18 cellular contexts compared by ENCODE assay signal in the genomic region with DNA sequence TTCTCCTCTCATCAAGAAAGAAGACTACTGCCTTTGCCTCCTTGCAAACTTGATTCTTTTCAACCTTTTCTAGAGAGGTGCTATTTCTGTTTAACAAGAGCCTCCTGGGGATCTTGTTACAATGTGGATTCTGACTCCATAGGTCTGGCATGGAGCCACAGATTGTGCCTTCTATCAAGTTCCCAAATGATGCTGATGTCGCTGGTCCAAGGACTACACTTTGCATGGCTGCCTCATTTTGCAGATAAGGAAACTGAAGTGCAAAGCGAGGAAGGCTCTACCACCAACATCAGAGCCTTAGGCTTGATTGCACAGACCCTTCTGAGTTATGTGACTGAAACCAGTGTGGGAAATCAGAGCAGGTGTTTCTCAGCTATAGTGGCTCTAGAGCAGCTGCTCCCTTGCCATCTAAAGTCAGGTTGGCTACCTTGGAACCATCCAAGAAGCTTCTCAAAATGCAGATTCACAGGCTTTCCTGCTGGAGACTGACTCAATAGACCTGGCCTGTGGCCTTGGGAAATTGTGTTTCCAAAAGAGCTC.
A peak's percentile ranks its signal among the peaks of the same experiment; 100 is the strongest.
DNase-seq lines count a peak whose midpoint lies in the region; ATAC-seq and TF ChIP-seq lines count a peak whose summit lies in the region.
"Had no signal": no experiment of that assay in that cellular context is flagged by ENCODE, and none has a peak within 500 bp of the region (broad histone marks: within the 10 kb centered on the region; RNA-seq: fewer than 3 reads in every experiment).

No MANE protein-coding gene starts in this region.

- H3K36me3 ChIP-seq in gastrocnemius medialis (no peaks in the 10 kb centered on the region), Caco-2 (ENCODE audit: control insufficient read depth, insufficient read depth, low read length) (0 out of 2 replicates have a peak, but pooled peaks cover 2% of the 10 kb centered on the region)
- H3K36me3 ChIP-seq: brain microvascular endothelial cell, heart left ventricle had no signal

- no peak overlapping the region for H3K27ac Mint-ChIP-seq in Caco-2 (ENCODE audit: unreplicated experiment)
- H3K27ac Mint-ChIP-seq: activated naive CD4-positive, alpha-beta T cell treated with anti-CD3 and anti-CD28 coated beads, Interleukin-2, amount 50 U/mL, for 72 hours; memory B cell had no signal

- no peak overlapping the region for H3K27ac ChIP-seq in gastrocnemius medialis
- H3K27ac ChIP-seq: brain microvascular endothelial cell, heart left ventricle had no signal

- TF ChIP-seq CTCF in gastrocnemius medialis (IDR thresholded peaks at IDR 0.05 in 4 of 5, conservative IDR thresholded peaks at IDR 0.05 in 1 of 5), result no peak
- TF ChIP-seq CTCF in Caco-2 (IDR thresholded peaks at IDR 0.05; ENCODE audit: insufficient read depth in 1 of 2, low read depth in 1 of 2, low read length in 1 of 2, severe bottlenecking in 1 of 2, unreplicated experiment in 1 of 2), result no peak

- in situ Hi-C loops in gastrocnemius medialis (cut with MboI; ENCODE audit: low sequenced_read_pairs in 4 of 4), result no loop called here

- BruUV-seq in Caco-2 (replicated peaks; lab: Mats Ljungman, UMichigan), result no TSS peak

- intact Hi-C loops in gastrocnemius medialis (cut with DNase I; ENCODE audit: low total_unique reads), result no loop called here
- intact Hi-C loops in Caco-2 (cut with micrococcal nuclease; ENCODE audit: unreplicated experiment), result no loop called here

- H3K27me3 ChIP-seq in gastrocnemius medialis (no peaks in the 10 kb centered on the region), Caco-2 (replicated peaks; ENCODE audit: control insufficient read depth, insufficient read depth, low read length) (no peaks in the 10 kb centered on the region)
- H3K27me3 ChIP-seq: brain microvascular endothelial cell had no signal

- H3K27me3 Mint-ChIP-seq in Caco-2 (ENCODE audit: insufficient read depth, unreplicated experiment), result no peaks in the 10 kb centered on the region

- peaks cover 15% of the 10 kb centered on the region for H3K36me3 Mint-ChIP-seq in Caco-2 (ENCODE audit: insufficient read depth, unreplicated experiment)
- H3K36me3 Mint-ChIP-seq: activated naive CD4-positive, alpha-beta T cell treated with anti-CD3 and anti-CD28 coated beads, Interleukin-2, amount 50 U/mL, for 72 hours; memory B cell had no signal

- no peaks in the 10 kb centered on the region for H3K9me3 ChIP-seq in gastrocnemius medialis
- H3K9me3 ChIP-seq in Caco-2, result no peaks in the 10 kb centered on the region
- H3K9me3 ChIP-seq: heart left ventricle had no signal

- no peak overlapping the region for H3K4me3 ChIP-seq in gastrocnemius medialis
- no peak overlapping the region for H3K4me3 ChIP-seq in Caco-2 (ENCODE audit: low read depth, low read length)
- H3K4me3 ChIP-seq: heart left ventricle had no signal

- peak; percentile 33 for DNase-seq in COR-L47 (lab: John Stamatoyannopoulos, UW)
- DNase-seq in NCI-H2196 treated with DMSO at 0.1 percent for 48 hours (lab: John Stamatoyannopoulos, UW; ENCODE audit: unreplicated experiment), result peak; percentile 38
- DNase-seq in stimulated activated CD4-positive, alpha-beta T cell treated with anti-CD3 and anti-CD28 coated beads, Interleukin-4, amount 100 ng/mL, for 4 hours, result no peak
- DNase-seq in gastrocnemius medialis, result no peak
- DNase-seq in Caco-2, result no peak
- DNase-seq: activated CD4-positive, alpha-beta T cell treated with anti-CD3 and anti-CD28 coated beads, Interleukin-2, amount 50 U/mL, for 1 hour; brain microvascular endothelial cell; Calu3; HCEC 1CT; heart left ventricle; Karpas-422; NCI-H187 had no signal

- H3K4me1 ChIP-seq in gastrocnemius medialis (no peaks in the 10 kb centered on the region), Caco-2 (peaks cover 21% of the 10 kb centered on the region)
- H3K4me1 ChIP-seq: heart left ventricle had no signal

- H3K4me3 Mint-ChIP-seq in Caco-2 (ENCODE audit: unreplicated experiment), result no peak overlapping the region
- H3K4me3 Mint-ChIP-seq: memory B cell, nephron had no signal

- CTCF ChIA-PET in Caco-2 (lab: Charles Lee), result no interaction called here

- H3K9me3 Mint-ChIP-seq in Caco-2 (ENCODE audit: unreplicated experiment), result peaks cover 19% of the 10 kb centered on the region

- POLR2A ChIA-PET in Caco-2 (lab: Charles Lee), result no interaction called here

- TF ChIP-seq POLR2A in gastrocnemius medialis (IDR thresholded peaks at IDR 0.05), result no peak

- ATAC-seq in GM19351 (IDR thresholded peaks at IDR 0.05; ENCODE audit: unreplicated experiment) (peak; percentile 59), HG03342 (IDR thresholded peaks at IDR 0.05; ENCODE audit: unreplicated experiment) (peak; percentile 74), GM19455 (IDR thresholded peaks at IDR 0.05; ENCODE audit: unreplicated experiment) (no peak), gastrocnemius medialis (no peak)
- ATAC-seq: activated naive CD4-positive, alpha-beta T cell treated with anti-CD3 and anti-CD28 coated beads, Interleukin-2, amount 50 U/mL, for 72 hours; heart left ventricle had no signal

- H3K4me1 Mint-ChIP-seq in Caco-2 (ENCODE audit: low read depth, unreplicated experiment), result peaks cover 23% of the 10 kb centered on the region
- H3K4me1 Mint-ChIP-seq: memory B cell had no signal

Comparison
In these comparisons a context has a peak if more than half of its experiments do, and no peak if none do; other contexts are left out.
1. DNase-seq: peak in COR-L47 (single experiment) and NCI-H2196 treated with DMSO at 0.1 percent for 48 hours (single experiment); none in stimulated activated CD4-positive, alpha-beta T cell treated with anti-CD3 and anti-CD28 coated beads, Interleukin-4, amount 100 ng/mL, for 4 hours (0 of 2), gastrocnemius medialis (0 of 2) and Caco-2 (0 of 2).
2. ATAC-seq: peak in GM19351 (single experiment) and HG03342 (single experiment); none in GM19455 (single experiment) and gastrocnemius medialis (0 of 2).